12 cellular contexts compared by ENCODE assay signal in genomic region chr19:10389863-10390262, GRCh38. TPM values are rescaled to one million over a fixed set of nuclear protein-coding genes. Genes with fewer than 3 reads are reported as not detected.
A peak's percentile ranks its signal among the peaks of the same experiment; 100 is the strongest.
DNase-seq lines count a peak whose midpoint lies in the region; ATAC-seq and TF ChIP-seq lines count a peak whose summit lies in the region.
"Had no signal": no experiment of that assay in that cellular context is flagged by ENCODE, and none has a peak within 500 bp of the region (broad histone marks: within the 10 kb centered on the region; RNA-seq: fewer than 3 reads in every experiment).

No MANE protein-coding gene starts in this region.

- H3K4me3 ChIP-seq in mammary epithelial cell (replicated peaks in 1 of 3; ENCODE audit: insufficient read depth in 1 of 3, low read depth in 2 of 3, low read length in 3 of 3) (no peak overlapping the region), OCI-LY3 (ENCODE audit: low read length) (no peak overlapping the region), epithelial cell of proximal tubule (ENCODE audit: low read depth, low read length) (no peak overlapping the region)

- TF ChIP-seq CTCF in MCF 10A (IDR thresholded peaks at IDR 0.05; ENCODE audit: unreplicated experiment) (no peak), mammary epithelial cell (conservative IDR thresholded peaks at IDR 0.05 in 1 of 2, IDR thresholded peaks at IDR 0.05 in 1 of 2; ENCODE audit: extremely low read depth in 1 of 2, insufficient read depth in 1 of 2, low read depth in 1 of 2, low read length in 2 of 2) (peak in 1 of 2 donors; percentile 24), OCI-LY3 (IDR thresholded peaks at IDR 0.05; ENCODE audit: low read depth, low read length) (peak; percentile 49), epithelial cell of proximal tubule (conservative IDR thresholded peaks at IDR 0.05; ENCODE audit: low read depth, low read length) (peak; percentile 29)

- no peaks in the 10 kb centered on the region for H3K27me3 Mint-ChIP-seq in MCF 10A (ENCODE audit: insufficient read depth, unreplicated experiment)
- H3K27me3 Mint-ChIP-seq: dendritic cell treated with granulocyte-macrophage colony-stimulating factor and Interleukin-4, amounts not matched to agents 40 ng/mL and 50 ng/mL, for 4 days had no signal

- H3K4me1 ChIP-seq in mammary epithelial cell (ENCODE audit: insufficient read depth, low read length) (no peaks in the 10 kb centered on the region), OCI-LY3 (ENCODE audit: low read length) (peaks cover 28% of the 10 kb centered on the region)

- no peak overlapping the region for H3K27ac ChIP-seq in mammary epithelial cell (ENCODE audit: insufficient read depth, low read depth, low read length)
- 0 out of 2 replicates have a peak overlapping the region, but pooled peaks have one; percentile 4 for H3K27ac ChIP-seq in OCI-LY3 (ENCODE audit: low read length)
- H3K27ac ChIP-seq: HL-60 had no signal

- H2AFZ ChIP-seq in mammary epithelial cell (ENCODE audit: low read depth, low read length) (no peak overlapping the region), OCI-LY3 (ENCODE audit: low read depth, low read length) (no peak overlapping the region)

- BruUV-seq in MCF 10A (replicated peaks; lab: Mats Ljungman, UMichigan) (no TSS peak), mammary epithelial cell (replicated peaks; lab: Mats Ljungman, UMichigan) (no TSS peak)

- H3K9ac ChIP-seq in mammary epithelial cell (ENCODE audit: insufficient read depth, low read length) (no peak overlapping the region), OCI-LY3 (ENCODE audit: low read length) (no peak overlapping the region)

- no peak overlapping the region for H3K4me2 ChIP-seq in mammary epithelial cell (ENCODE audit: insufficient read depth, low read depth, low read length)
- no peak overlapping the region for H3K4me2 ChIP-seq in OCI-LY3 (ENCODE audit: low read length)

- in situ Hi-C loops in mammary epithelial cell (cut with MboI; ENCODE audit: low sequenced_read_pairs in 2 of 2): loop anchor here (5.0 to 25.0 kb wide), 4 partner anchors 118 to 455 kb away; partner anchors contain the start of genes OLFM2 (in 2 of the 2) and ICAM1 (in 1 of the 2)

- WGBS in mammary epithelial cell (ENCODE audit: low coverage, missing lambda C conversion rate): 31% methylated on average over 11 of the region's 12 CpGs

- H3K36me3 Mint-ChIP-seq in MCF 10A (ENCODE audit: insufficient read depth, unreplicated experiment): peaks cover 56% of the 10 kb centered on the region
- H3K36me3 Mint-ChIP-seq in stimulated activated effector memory CD8-positive, alpha-beta T cell treated with anti-CD3 and anti-CD28 coated beads, Interleukin-12 subunit alpha, Interleukin-12 subunit beta, amount 100 ng/mL, for 72 hours: peaks cover 61% of the 10 kb centered on the region

- DNase-seq in MCF 10A (ENCODE audit: unreplicated experiment): no peak
- no peak for DNase-seq in mammary epithelial cell
- no peak for DNase-seq in epithelial cell of proximal tubule (ENCODE audit: low read depth)
- no peak for DNase-seq in stimulated activated effector memory CD8-positive, alpha-beta T cell treated with anti-CD3 and anti-CD28 coated beads, Interleukin-12 subunit alpha, Interleukin-12 subunit beta, amount 100 ng/mL, for 72 hours (ENCODE audit: low spot score in 2 of 2)
- no peak for DNase-seq in activated CD8-positive, alpha-beta memory T cell treated with anti-CD3 and anti-CD28 coated beads for 24 hours
- DNase-seq in NCI-H2196 treated with DMSO at 0.1 percent for 48 hours (lab: John Stamatoyannopoulos, UW; ENCODE audit: unreplicated experiment): no peak
- no peak for DNase-seq in stimulated activated naive CD4-positive, alpha-beta T cell (lab: John Stamatoyannopoulos, UW)
- DNase-seq: kidney, NCI-H2029 had no signal

- H3K27me3 ChIP-seq in mammary epithelial cell (ENCODE audit: insufficient read depth, low read length) (no peaks in the 10 kb centered on the region), OCI-LY3 (ENCODE audit: low read depth, low read length) (no peaks in the 10 kb centered on the region)

- POLR2A ChIA-PET in MCF 10A (lab: Yijun Ruan, JAX): interaction anchor here (0.6 to 3.0 kb wide), 4 partner anchors 10 to 299 kb away, joined by 3 to 33 read pairs (median 13); partner anchors contain the start of genes ICAM1 and TYK2

- H3K4me3 Mint-ChIP-seq in MCF 10A (ENCODE audit: unreplicated experiment): no peak overlapping the region
- H3K4me3 Mint-ChIP-seq in stimulated activated effector memory CD8-positive, alpha-beta T cell treated with anti-CD3 and anti-CD28 coated beads, Interleukin-12 subunit alpha, Interleukin-12 subunit beta, amount 100 ng/mL, for 72 hours: no peak overlapping the region
- H3K4me3 Mint-ChIP-seq: dendritic cell treated with granulocyte-macrophage colony-stimulating factor and Interleukin-4, amounts not matched to agents 40 ng/mL and 50 ng/mL, for 4 days had no signal

- H4K20me1 ChIP-seq in mammary epithelial cell (ENCODE audit: insufficient read depth, low read length) (no peaks in the 10 kb centered on the region), OCI-LY3 (ENCODE audit: insufficient read depth, low read length) (no peaks in the 10 kb centered on the region)

- H3K4me1 Mint-ChIP-seq in MCF 10A (ENCODE audit: insufficient read depth, unreplicated experiment): peaks cover 5% of the 10 kb centered on the region
- peaks cover 12% of the 10 kb centered on the region for H3K4me1 Mint-ChIP-seq in stimulated activated effector memory CD8-positive, alpha-beta T cell treated with anti-CD3 and anti-CD28 coated beads, Interleukin-12 subunit alpha, Interleukin-12 subunit beta, amount 100 ng/mL, for 72 hours

- no peaks in the 10 kb centered on the region for H3K9me3 Mint-ChIP-seq in MCF 10A (ENCODE audit: unreplicated experiment)
- no peaks in the 10 kb centered on the region for H3K9me3 Mint-ChIP-seq in stimulated activated effector memory CD8-positive, alpha-beta T cell treated with anti-CD3 and anti-CD28 coated beads, Interleukin-12 subunit alpha, Interleukin-12 subunit beta, amount 100 ng/mL, for 72 hours
- H3K9me3 Mint-ChIP-seq: dendritic cell treated with granulocyte-macrophage colony-stimulating factor and Interleukin-4, amounts not matched to agents 40 ng/mL and 50 ng/mL, for 4 days had no signal

- peaks cover 2% of the 10 kb centered on the region for H3K79me2 ChIP-seq in mammary epithelial cell (ENCODE audit: insufficient read depth, low read length)
- no peaks in the 10 kb centered on the region for H3K79me2 ChIP-seq in OCI-LY3 (ENCODE audit: low read length)

- CTCF ChIA-PET in MCF 10A (lab: Yijun Ruan, JAX) (interaction anchor here (0.6 to 6.4 kb wide), 12 partner anchors 8 to 293 kb away, joined by 3 to 103 read pairs (median 6); partner anchors contain the start of genes CDC37 and ICAM1), mammary epithelial cell (lab: Charles Lee; ENCODE audit: low non-redundant PET) (interaction anchor here (0.7 kb wide), 1 partner anchor 120 kb away, joined by 6 read pairs; no protein-coding TSS in a partner anchor)

- H3K9me3 ChIP-seq in mammary epithelial cell (replicated peaks; ENCODE audit: insufficient read depth, low read length) (no peaks in the 10 kb centered on the region), OCI-LY3 (ENCODE audit: insufficient read depth, low read length) (no peaks in the 10 kb centered on the region)

- H3K27ac Mint-ChIP-seq in MCF 10A (ENCODE audit: low read depth, unreplicated experiment): peak overlapping the region; percentile 54
- peak overlapping the region; percentile 16 for H3K27ac Mint-ChIP-seq in stimulated activated effector memory CD8-positive, alpha-beta T cell treated with anti-CD3 and anti-CD28 coated beads, Interleukin-12 subunit alpha, Interleukin-12 subunit beta, amount 100 ng/mL, for 72 hours
- H3K27ac Mint-ChIP-seq: dendritic cell treated with granulocyte-macrophage colony-stimulating factor and Interleukin-4, amounts not matched to agents 40 ng/mL and 50 ng/mL, for 4 days had no signal

- dilution Hi-C loops in mammary epithelial cell (cut with HindIII; ENCODE audit: low sequenced_read_pairs): no loop called here

- H3K36me3 ChIP-seq in mammary epithelial cell (ENCODE audit: insufficient read depth, low read length): peaks cover 10% of the 10 kb centered on the region
- H3K36me3 ChIP-seq in OCI-LY3 (replicated peaks; ENCODE audit: low read depth, low read length): peaks cover 20% of the 10 kb centered on the region

- peak; percentile 3 for ATAC-seq in stimulated activated effector memory CD8-positive, alpha-beta T cell treated with anti-CD3 and anti-CD28 coated beads, Interleukin-12 subunit alpha, Interleukin-12 subunit beta, amount 100 ng/mL, for 72 hours

- intact Hi-C loops in MCF 10A (cut with micrococcal nuclease) (loop anchor here (1.0 kb wide), 3 partner anchors 121 to 459 kb away; no protein-coding TSS in a partner anchor), mammary epithelial cell (cut with micrococcal nuclease) (loop anchor here (1.0 to 10.0 kb wide), 5 partner anchors 121 to 459 kb away; partner anchors contain the start of genes ANGPTL6 and PPAN)

RNA-seq across cellular contexts. Expression of gene TYK2, which starts 9.5 kb away (rescaled TPM):
- total RNA-seq in MCF 10A (2022) (75.0 and 83.7 TPM in 2 replicates), mammary epithelial cell (100 to 1,000 TPM in 1 of 2 donors, 10 to 100 TPM in 1; 43.5 to 110 TPM), epithelial cell of proximal tubule (95.4 and 103 TPM in 2 replicates)
- 29.4 TPM for polyA plus RNA-seq in mammary epithelial cell
- polyA minus RNA-seq in mammary epithelial cell: 100 TPM

RNA-seq across cellular contexts. Expression of gene CDC37, which starts 13.5 kb away (rescaled TPM):
- total RNA-seq in MCF 10A (2022) (164 and 188 TPM in 2 replicates), mammary epithelial cell (100 to 1,000 TPM; 114 to 217 TPM), epithelial cell of proximal tubule (155 and 262 TPM in 2 replicates)
- polyA plus RNA-seq in mammary epithelial cell: 348 TPM
- polyA minus RNA-seq in mammary epithelial cell: 108 TPM

RNA-seq across cellular contexts. Expression of gene PDE4A, which starts 30.5 kb away (rescaled TPM):
- total RNA-seq in MCF 10A (2022) (0.42 and 0.49 TPM in 2 replicates), mammary epithelial cell (1 to 10 TPM; 1.3 to 1.5 TPM), epithelial cell of proximal tubule (0.40 and 2.0 TPM in 2 replicates)
- polyA plus RNA-seq in mammary epithelial cell: 0.45 TPM
- polyA minus RNA-seq in mammary epithelial cell: 2.4 TPM

RNA-seq across cellular contexts. Expression of gene ICAM3, which starts 50.4 kb away (rescaled TPM):
- total RNA-seq in MCF 10A (2022) (7.6 and 7.9 TPM in 2 replicates), mammary epithelial cell (10 to 100 TPM in 1 of 2 donors, 1 to 10 TPM in 1; 4.3 to 10.2 TPM), epithelial cell of proximal tubule (3.4 and 3.8 TPM in 2 replicates)
- polyA plus RNA-seq in mammary epithelial cell: 9.6 TPM
- not detected for polyA minus RNA-seq in mammary epithelial cell

RNA-seq across cellular contexts. Expression of gene RAVER1, which starts 56.5 kb away (rescaled TPM):
- total RNA-seq in MCF 10A (2022) (31.5 and 36.1 TPM in 2 replicates), mammary epithelial cell (10 to 100 TPM in 1 of 2 donors, 1 to 10 TPM in 1; 8.3 to 43.0 TPM), epithelial cell of proximal tubule (29.5 and 34.1 TPM in 2 replicates)
- 7.6 TPM for polyA plus RNA-seq in mammary epithelial cell
- polyA minus RNA-seq in mammary epithelial cell: 7.6 TPM
